In genomic region chr12:77599782-77600491, GRCh38 we compare ENCODE assay signal across 1 cellular context.
TF ChIP-seq lines count a peak whose summit lies in the region.

No MANE protein-coding gene starts in this region.

TF ChIP-seq in GM23338, 12 proteins besides CTCF, POLR2A, EP300 and RAD21 (continued from another document):
- TF ChIP-seq ZNF462 (CRISPR knock-in tag; IDR thresholded peaks at IDR 0.05) (no peak), REST (IDR thresholded peaks at IDR 0.05; ENCODE audit: unreplicated experiment) (no peak)
TF ChIP-seq in GM23338: peak in this region for 0.
